9 cellular contexts compared by ENCODE assay signal in genomic region chr2:28390241-28390856, GRCh38. TPM values are rescaled to one million over a fixed set of nuclear protein-coding genes. Genes with fewer than 3 reads are reported as not detected.
DNase-seq lines count a peak whose midpoint lies in the region; ATAC-seq and TF ChIP-seq lines count a peak whose summit lies in the region.
"Had no signal": no experiment of that assay in that cellular context is flagged by ENCODE, and none has a peak within 500 bp of the region (broad histone marks: within the 10 kb centered on the region; RNA-seq: fewer than 3 reads in every experiment).

No MANE protein-coding gene starts in this region.

- DNase-seq in CD14-positive monocyte (ENCODE audit: low spot score): peak; percentile 88
- DNase-seq in NCI-H460 (ENCODE audit: extremely low read depth, low read depth): peak; percentile 80
- peak; percentile 98 for DNase-seq in activated CD4-positive, alpha-beta memory T cell treated with anti-CD3 and anti-CD28 coated beads for 36 hours
- peak; percentile 48 to 88 (median 73) for DNase-seq in dorsolateral prefrontal cortex
- DNase-seq in lower leg skin (ENCODE audit: low spot score in 2 of 2): peak; percentile 90 to 97
- DNase-seq in stimulated activated CD4-positive, alpha-beta T cell treated with anti-CD3 and anti-CD28 coated beads, Interleukin-4, amount 100 ng/mL, for 24 hours: peak; percentile 92

- 0% methylated on average over 25 to 38 of the region's 53 CpGs for WGBS in lower leg skin, 2 donors

- TF ChIP-seq CTCF in CD14-positive monocyte (IDR thresholded peaks at IDR 0.05) (peak; percentile 36), dorsolateral prefrontal cortex (IDR thresholded peaks at IDR 0.05 in 54 of 56, conservative IDR thresholded peaks at IDR 0.05 in 2 of 56; ENCODE audit: low read depth in 1 of 56, partially characterized antibody in 56 of 56) (peak in 12 of 56 donors; percentile 3 to 35 (median 21)), lower leg skin (IDR thresholded peaks at IDR 0.05) (no peak)

- ATAC-seq in GM21717 (IDR thresholded peaks at IDR 0.05; ENCODE audit: unreplicated experiment) (peak; percentile 34), GM21576 (IDR thresholded peaks at IDR 0.05; ENCODE audit: unreplicated experiment) (no peak)

- H3K9me3 Mint-ChIP-seq in CD14-positive monocyte: peaks cover 0 to 16% (median 0%) of the 10 kb centered on the region in 7 donors
- no peaks in the 10 kb centered on the region for H3K9me3 Mint-ChIP-seq in activated CD4-positive, alpha-beta memory T cell treated with anti-CD3 and anti-CD28 coated beads for 36 hours

- H3K4me3 ChIP-seq in dorsolateral prefrontal cortex (peak overlapping the region; percentile 55 to 96 (median 80)), lower leg skin (ENCODE audit: low read depth, poor library complexity, severe bottlenecking) (peak overlapping the region; percentile 53)
- H3K4me3 ChIP-seq: SK-N-MC had no signal

- H3K27me3 Mint-ChIP-seq in CD14-positive monocyte (ENCODE audit: low read depth in 3 of 3): peaks cover 1 to 5% (median 3%) of the 10 kb centered on the region in 3 donors
- peaks cover 2% of the 10 kb centered on the region for H3K27me3 Mint-ChIP-seq in activated CD4-positive, alpha-beta memory T cell treated with anti-CD3 and anti-CD28 coated beads for 36 hours

- CTCF ChIA-PET in activated CD4-positive, alpha-beta memory T cell treated with anti-CD3 and anti-CD28 coated beads for 36 hours (lab: Charles Lee): interaction anchor here (0.6 to 2.0 kb wide), 6 partner anchors 14 to 637 kb away, joined by 3 to 8 read pairs (median 4); partner anchors contain the start of gene PPP1CB

- peaks cover 5 to 6% of the 10 kb centered on the region in 2 donors for H3K36me3 Mint-ChIP-seq in CD14-positive monocyte
- H3K36me3 Mint-ChIP-seq in activated CD4-positive, alpha-beta memory T cell treated with anti-CD3 and anti-CD28 coated beads for 36 hours: peaks cover 2% of the 10 kb centered on the region

- peaks cover 20% of the 10 kb centered on the region for H3K4me1 Mint-ChIP-seq in CD14-positive monocyte
- H3K4me1 Mint-ChIP-seq in activated CD4-positive, alpha-beta memory T cell treated with anti-CD3 and anti-CD28 coated beads for 36 hours (ENCODE audit: low read depth): peaks cover 30% of the 10 kb centered on the region

- no peak for TF ChIP-seq POLR2A in lower leg skin (IDR thresholded peaks at IDR 0.05)

- H3K27ac Mint-ChIP-seq in CD14-positive monocyte: peak overlapping the region in 6 of 7 donors; percentile 94 to 99 (median 98)
- peak overlapping the region; percentile 98 for H3K27ac Mint-ChIP-seq in activated CD4-positive, alpha-beta memory T cell treated with anti-CD3 and anti-CD28 coated beads for 36 hours

- POLR2A ChIA-PET in activated CD4-positive, alpha-beta memory T cell treated with anti-CD3 and anti-CD28 coated beads for 36 hours (lab: Charles Lee): interaction anchor here (0.6 to 3.9 kb wide), 14 partner anchors 9 to 499 kb away, joined by 3 to 37 read pairs (median 6); partner anchors contain the start of genes BABAM2 and RBKS

- H3K27me3 ChIP-seq in dorsolateral prefrontal cortex: no peaks in the 10 kb centered on the region

- intact Hi-C loops in CD14-positive monocyte (cut with micrococcal nuclease) (loop anchor here (2.0 to 10.0 kb wide), 6 partner anchors 30 to 683 kb away; partner anchors contain the start of genes BABAM2 (in 2 of the 2) and RBKS (in 2 of the 2)), dorsolateral prefrontal cortex (cut with DNase I) (loop anchor here (5.0 to 10.0 kb wide), 9 partner anchors 153 to 683 kb away; partner anchors contain the start of genes BABAM2 (in 1 of the 2), MRPL33 (in 1 of the 2), PPP1CB (in 1 of the 2) and RBKS (in 1 of the 2)), lower leg skin (cut with DNase I; ENCODE audit: low total_unique reads) (no loop called here)
- intact Hi-C loops in activated CD4-positive, alpha-beta memory T cell treated with anti-CD3 and anti-CD28 coated beads for 36 hours (cut with micrococcal nuclease): loop anchor here (1.0 to 10.0 kb wide), 11 partner anchors 19 to 1757 kb away; partner anchors contain the start of genes PPP1CB, WDR43 and YPEL5

- peak overlapping the region; percentile 59 to 99 (median 96) for H3K27ac ChIP-seq in dorsolateral prefrontal cortex

- peak overlapping the region; percentile 90 to 92 for H3K4me3 Mint-ChIP-seq in CD14-positive monocyte
- peak overlapping the region; percentile 94 for H3K4me3 Mint-ChIP-seq in activated CD4-positive, alpha-beta memory T cell treated with anti-CD3 and anti-CD28 coated beads for 36 hours

RNA-seq across cellular contexts. Expression of gene FOSL2, which starts 2.3 kb away (rescaled TPM):
- polyA plus RNA-seq in CD14-positive monocyte: 10 to 100 TPM; 24.8 to 28.6 TPM
- 50.9 and 55.2 TPM in 2 replicates for total RNA-seq in NCI-H460 (2014; rRNA removed; shearing (Covaris generic))
- 15.6 and 17.1 TPM in 2 replicates for polyA plus RNA-seq in NCI-H460 (2014; cell fraction: nucleus; rRNA removed)
- 100 to 1,000 TPM; 172 to 182 TPM for total RNA-seq in activated CD4-positive, alpha-beta memory T cell treated with anti-CD3 and anti-CD28 coated beads for 36 hours
- total RNA-seq in dorsolateral prefrontal cortex (100 to 1,000 TPM in 7 of 120 experiments, 10 to 100 TPM in 113; 22.5 to 173 (median 64.0) TPM), lower leg skin (100 to 1,000 TPM; 189 to 423 (median 301) TPM)
